15 cellular contexts compared by ENCODE assay signal in the genomic region with DNA sequence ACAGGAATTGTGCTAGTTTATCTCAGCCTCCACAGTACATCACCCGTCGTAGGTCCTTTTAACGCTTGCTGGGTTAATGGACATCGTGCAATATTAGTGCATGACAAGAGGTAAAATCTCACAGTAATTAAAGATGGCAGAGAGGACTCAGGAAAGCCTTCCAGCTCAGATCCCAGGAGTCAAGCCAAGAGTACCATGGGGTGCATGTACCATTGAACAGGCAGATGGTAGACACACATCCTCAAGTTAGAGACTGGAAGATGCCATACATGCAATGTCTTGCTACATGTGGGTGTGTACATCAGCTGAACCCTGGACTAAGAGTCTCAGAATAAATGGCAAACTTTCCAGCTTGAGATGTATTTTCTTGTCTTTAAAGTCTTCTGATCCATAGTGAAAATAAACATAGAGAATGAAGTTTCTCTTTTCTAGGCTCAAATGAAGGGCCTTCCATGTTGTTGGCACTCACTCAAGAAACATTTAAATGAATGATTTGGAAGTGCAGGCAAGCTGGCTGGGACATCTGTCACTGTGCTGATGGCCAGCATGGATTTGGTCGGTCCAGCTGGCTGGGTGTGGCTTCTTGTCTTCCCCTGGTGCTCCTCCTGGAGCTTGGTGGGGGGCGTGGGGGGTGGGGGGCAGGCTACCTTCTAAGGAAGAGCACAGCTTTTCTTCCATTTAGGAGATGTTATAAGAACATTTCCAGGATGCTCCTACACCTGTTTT.
"Had no signal": no experiment of that assay in that cellular context is flagged by ENCODE, and none has a peak within 500 bp of the region (broad histone marks: within the 10 kb centered on the region; RNA-seq: fewer than 3 reads in every experiment).

No MANE protein-coding gene starts in this region.

- H3K36me3 Mint-ChIP-seq: activated CD4-positive, alpha-beta memory T cell treated with anti-CD3 and anti-CD28 coated beads for 36 hours; activated naive CD4-positive, alpha-beta T cell treated with anti-CD3 and anti-CD28 coated beads, Interleukin-2, amount 10 ng/mL, durations not matched to agents 7 days and 5 days had no signal

- H3K36me3 ChIP-seq: ascending aorta, prostate gland, right lobe of liver, spleen, stomach, upper lobe of right lung had no signal

- H3K27me3 ChIP-seq: ascending aorta, right lobe of liver, spleen, stomach, testis, upper lobe of right lung had no signal

- H3K4me3 ChIP-seq: ascending aorta, prostate gland, right lobe of liver, spleen, stomach, testis, upper lobe of right lung had no signal

- ATAC-seq: activated CD4-positive, alpha-beta T cell treated with anti-CD3 and anti-CD28 coated beads for 36 hours; right lobe of liver; upper lobe of right lung had no signal

- H3K9me3 Mint-ChIP-seq: activated CD4-positive, alpha-beta memory T cell treated with anti-CD3 and anti-CD28 coated beads for 36 hours; activated naive CD4-positive, alpha-beta T cell treated with anti-CD3 and anti-CD28 coated beads, Interleukin-2, amount 10 ng/mL, durations not matched to agents 7 days and 5 days; activated T-cell treated with anti-CD3 and anti-CD28 coated beads, Interleukin-2, amount 50 U/mL, for 24 hours had no signal

- H3K27ac Mint-ChIP-seq: activated CD4-positive, alpha-beta memory T cell treated with anti-CD3 and anti-CD28 coated beads for 36 hours; activated CD4-positive, alpha-beta T cell treated with anti-CD3 and anti-CD28 coated beads for 36 hours; activated naive CD4-positive, alpha-beta T cell treated with anti-CD3 and anti-CD28 coated beads, Interleukin-2, amount 10 ng/mL, durations not matched to agents 7 days and 5 days; activated T-cell treated with anti-CD3 and anti-CD28 coated beads, Interleukin-2, amount 50 U/mL, for 24 hours had no signal

- H3K4me1 ChIP-seq: ascending aorta, prostate gland, right lobe of liver, spleen, stomach, testis, upper lobe of right lung had no signal

- H3K27me3 Mint-ChIP-seq: activated CD4-positive, alpha-beta memory T cell treated with anti-CD3 and anti-CD28 coated beads for 36 hours; activated naive CD4-positive, alpha-beta T cell treated with anti-CD3 and anti-CD28 coated beads, Interleukin-2, amount 10 ng/mL, durations not matched to agents 7 days and 5 days; activated T-cell treated with anti-CD3 and anti-CD28 coated beads, Interleukin-2, amount 50 U/mL, for 24 hours had no signal

- DNase-seq: activated CD4-positive, alpha-beta memory T cell treated with anti-CD3 and anti-CD28 coated beads for 36 hours; activated CD4-positive, alpha-beta T cell treated with anti-CD3 and anti-CD28 coated beads for 36 hours; activated naive CD4-positive, alpha-beta T cell treated with anti-CD3 and anti-CD28 coated beads, Interleukin-2, amount 10 ng/mL, durations not matched to agents 7 days and 5 days; activated T-cell treated with anti-CD3 and anti-CD28 coated beads, Interleukin-2, amount 50 U/mL, for 24 hours; hippocampal formation; kidney; mesendoderm; right lobe of liver; spleen; stomach; testis; upper lobe of right lung had no signal

- H3K9me3 ChIP-seq: ascending aorta, prostate gland, right lobe of liver, spleen, stomach, testis, upper lobe of right lung had no signal

- H3K4me3 Mint-ChIP-seq: activated CD4-positive, alpha-beta memory T cell treated with anti-CD3 and anti-CD28 coated beads for 36 hours; activated CD4-positive, alpha-beta T cell treated with anti-CD3 and anti-CD28 coated beads for 36 hours; activated naive CD4-positive, alpha-beta T cell treated with anti-CD3 and anti-CD28 coated beads, Interleukin-2, amount 10 ng/mL, durations not matched to agents 7 days and 5 days; activated T-cell treated with anti-CD3 and anti-CD28 coated beads, Interleukin-2, amount 50 U/mL, for 24 hours had no signal

- H3K4me1 Mint-ChIP-seq: activated CD4-positive, alpha-beta T cell treated with anti-CD3 and anti-CD28 coated beads for 36 hours; activated naive CD4-positive, alpha-beta T cell treated with anti-CD3 and anti-CD28 coated beads, Interleukin-2, amount 10 ng/mL, durations not matched to agents 7 days and 5 days had no signal

- H3K27ac ChIP-seq: ascending aorta, prostate gland, right lobe of liver, spleen, stomach, testis, upper lobe of right lung, VCaP had no signal
